Comparison of ENCODE assay signal across 24 cellular contexts in the genomic region with DNA sequence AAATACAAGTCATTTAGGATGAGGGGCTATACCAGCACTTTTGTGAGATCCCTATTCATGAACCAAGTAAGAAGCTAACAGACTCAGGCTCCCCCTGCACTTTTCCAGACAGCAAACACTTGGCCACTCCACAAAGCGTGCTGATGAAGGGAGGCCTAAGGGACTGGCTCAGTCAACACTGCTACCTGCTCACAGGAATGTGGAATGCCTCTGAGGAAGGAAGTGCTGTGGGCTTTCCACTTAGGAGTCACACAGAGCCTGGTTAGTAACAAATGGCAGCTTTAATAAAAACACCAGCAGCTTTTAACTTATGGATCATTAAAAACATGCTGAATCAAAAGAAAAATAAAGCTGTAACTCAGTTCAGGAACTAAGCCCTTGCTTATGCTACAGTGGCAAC. TPM values are rescaled to one million over a fixed set of nuclear protein-coding genes. Genes with fewer than 3 reads are reported as not detected.
"Had no signal": no experiment of that assay in that cellular context is flagged by ENCODE, and none has a peak within 500 bp of the region (broad histone marks: within the 10 kb centered on the region; RNA-seq: fewer than 3 reads in every experiment).

No MANE protein-coding gene starts in this region.

- H3K27ac ChIP-seq: esophagus squamous epithelium, heart right ventricle, prostate gland, right atrium auricular region, stomach, thyroid gland had no signal

- H3K36me3 ChIP-seq: prostate gland had no signal

- H3K9me3 ChIP-seq: esophagus squamous epithelium, heart right ventricle, prostate gland, right atrium auricular region, stomach, thyroid gland had no signal

- H3K4me3 ChIP-seq: esophagus squamous epithelium, heart right ventricle, prostate gland, right atrium auricular region, smooth muscle cell, stomach, thyroid gland had no signal

- H3K4me1 ChIP-seq: esophagus squamous epithelium, prostate gland, right atrium auricular region, stomach, thyroid gland had no signal

- ATAC-seq: heart right ventricle; naive thymus-derived CD4-positive, alpha-beta T cell; sciatic nerve had no signal

- DNase-seq: cortex of kidney; effector memory CD4-positive, alpha-beta T cell; erythroblast; esophagus squamous epithelium; foreskin melanocyte; glutamatergic neuron; heart right ventricle; hippocampal formation; mesenchymal stem cell; naive thymus-derived CD4-positive, alpha-beta T cell; nucleus accumbens; stimulated activated CD4-positive, alpha-beta T cell treated with anti-CD3 and anti-CD28 coated beads, Interleukin-12 subunit alpha, Interleukin-12 subunit beta, amount 100 ng/mL, for 4 hours; stimulated activated CD4-positive, alpha-beta T cell treated with anti-CD3 and anti-CD28 coated beads, Interleukin-1b, Interleukin-23, amount 100 ng/mL, for 48 hours; stimulated activated CD4-positive, alpha-beta T cell treated with anti-CD3 and anti-CD28 coated beads, Interleukin-4, amount 100 ng/mL, for 1 hour; stimulated activated CD8-positive, alpha-beta memory T cell treated with anti-CD3 and anti-CD28 coated beads, Interleukin-4, amount 100 ng/mL, for 48 hours; stimulated activated naive CD4-positive, alpha-beta T cell treated with Interleukin-2 at 50 U/mL for 16 hours; stomach; thyroid gland; trophoblast cell had no signal

- H3K27me3 ChIP-seq: esophagus squamous epithelium, heart right ventricle, right atrium auricular region, stomach, thyroid gland had no signal

RNA-seq across cellular contexts. Expression of a gene that starts 32.4 kb away (rescaled TPM):
- total RNA-seq: osteocyte, prostate gland, smooth muscle cell had no signal
